14 cellular contexts compared by ENCODE assay signal in genomic region chr5:146192571-146193043, GRCh38. TPM values are rescaled to one million over a fixed set of nuclear protein-coding genes. Genes with fewer than 3 reads are reported as not detected.
DNase-seq lines count a peak whose midpoint lies in the region; ATAC-seq and TF ChIP-seq lines count a peak whose summit lies in the region.
"Had no signal": no experiment of that assay in that cellular context is flagged by ENCODE, and none has a peak within 500 bp of the region (broad histone marks: within the 10 kb centered on the region; RNA-seq: fewer than 3 reads in every experiment).

No MANE protein-coding gene starts in this region.

- H3K4me3 ChIP-seq in HEK293 (ENCODE audit: low read depth, low read length): no peak overlapping the region
- H3K4me3 ChIP-seq in foreskin fibroblast (ENCODE audit: low read depth in 1 of 2, low read length in 2 of 2): no peak overlapping the region
- H3K4me3 ChIP-seq: BLaER1 treated with 17β-estradiol and CSF1 and Interleukin-3, amounts not matched to agents 10 nM and 100 nM; GM23248; HAP-1 had no signal

- H3K27me3 Mint-ChIP-seq in activated CD8-positive, alpha-beta T cell treated with anti-CD3 and anti-CD28 coated beads for 36 hours: peaks cover 8% of the 10 kb centered on the region
- H3K27me3 Mint-ChIP-seq in activated CD8-positive, alpha-beta T cell treated with anti-CD3 and anti-CD28 coated beads, Interleukin-2, amount 10 ng/mL, durations not matched to agents 7 days and 5 days (ENCODE audit: low read depth): peaks cover 13% of the 10 kb centered on the region
- peaks cover 26% of the 10 kb centered on the region for H3K27me3 Mint-ChIP-seq in stimulated activated naive CD8-positive, alpha-beta T cell treated with anti-CD3 and anti-CD28 coated beads, Interleukin-15, amount 100 ng/mL, for 72 hours

- H3K27ac ChIP-seq in HEK293 (ENCODE audit: extremely low read depth, low read depth, low read length): no peak overlapping the region
- H3K27ac ChIP-seq: BLaER1 treated with 17β-estradiol and CSF1 and Interleukin-3, amounts not matched to agents 10 nM and 100 nM; GM23248; HL-60 had no signal

- no peak for DNase-seq in activated CD8-positive, alpha-beta T cell treated with anti-CD3 and anti-CD28 coated beads for 36 hours
- DNase-seq in activated CD8-positive, alpha-beta T cell treated with anti-CD3 and anti-CD28 coated beads, Interleukin-2, amount 10 ng/mL, durations not matched to agents 7 days and 5 days: no peak
- DNase-seq in SW480 (ENCODE audit: low spot score) (peak; percentile 56), GM03348 (ENCODE audit: low spot score) (no peak), foreskin fibroblast (no peak)
- no peak for DNase-seq in stimulated activated naive CD8-positive, alpha-beta T cell treated with anti-CD3 and anti-CD28 coated beads, Interleukin-15, amount 100 ng/mL, for 72 hours
- DNase-seq: ACHN; CD4-positive, CD25-positive, alpha-beta regulatory T cell; DMS79; GM23248 had no signal

- POLR2A ChIA-PET in activated CD8-positive, alpha-beta T cell treated with anti-CD3 and anti-CD28 coated beads for 36 hours (lab: Charles Lee): no interaction called here
- POLR2A ChIA-PET in activated CD8-positive, alpha-beta T cell treated with anti-CD3 and anti-CD28 coated beads, Interleukin-2, amount 10 ng/mL, durations not matched to agents 7 days and 5 days (lab: Charles Lee): no interaction called here
- POLR2A ChIA-PET in HEK293 (lab: Yijun Ruan, JAX): interaction anchor here (1.1 to 1.5 kb wide), 2 partner anchors 10 to 11 kb away, joined by 4 to 8 read pairs; partner anchors contain the start of genes LARS1 and RBM27

- no peak overlapping the region for H3K4me3 Mint-ChIP-seq in activated CD8-positive, alpha-beta T cell treated with anti-CD3 and anti-CD28 coated beads for 36 hours
- no peak overlapping the region for H3K4me3 Mint-ChIP-seq in activated CD8-positive, alpha-beta T cell treated with anti-CD3 and anti-CD28 coated beads, Interleukin-2, amount 10 ng/mL, durations not matched to agents 7 days and 5 days
- no peak overlapping the region for H3K4me3 Mint-ChIP-seq in stimulated activated naive CD8-positive, alpha-beta T cell treated with anti-CD3 and anti-CD28 coated beads, Interleukin-15, amount 100 ng/mL, for 72 hours
- H3K4me3 Mint-ChIP-seq: CD4-positive, CD25-positive, alpha-beta regulatory T cell had no signal

- H3K4me1 Mint-ChIP-seq in activated CD8-positive, alpha-beta T cell treated with anti-CD3 and anti-CD28 coated beads for 36 hours (ENCODE audit: low read depth): peaks cover 2% of the 10 kb centered on the region
- H3K4me1 Mint-ChIP-seq in activated CD8-positive, alpha-beta T cell treated with anti-CD3 and anti-CD28 coated beads, Interleukin-2, amount 10 ng/mL, durations not matched to agents 7 days and 5 days (ENCODE audit: low read depth): peaks cover 2% of the 10 kb centered on the region
- peaks cover 11% of the 10 kb centered on the region for H3K4me1 Mint-ChIP-seq in stimulated activated naive CD8-positive, alpha-beta T cell treated with anti-CD3 and anti-CD28 coated beads, Interleukin-15, amount 100 ng/mL, for 72 hours
- H3K4me1 Mint-ChIP-seq: CD4-positive, CD25-positive, alpha-beta regulatory T cell had no signal

- no peaks in the 10 kb centered on the region for H3K4me1 ChIP-seq in HEK293 (ENCODE audit: control insufficient read depth, insufficient read depth, low read length)

- H3K36me3 Mint-ChIP-seq in activated CD8-positive, alpha-beta T cell treated with anti-CD3 and anti-CD28 coated beads for 36 hours (ENCODE audit: low read depth): no peaks in the 10 kb centered on the region
- no peaks in the 10 kb centered on the region for H3K36me3 Mint-ChIP-seq in activated CD8-positive, alpha-beta T cell treated with anti-CD3 and anti-CD28 coated beads, Interleukin-2, amount 10 ng/mL, durations not matched to agents 7 days and 5 days (ENCODE audit: low read depth)
- H3K36me3 Mint-ChIP-seq: CD4-positive, CD25-positive, alpha-beta regulatory T cell had no signal

- CTCF ChIA-PET in activated CD8-positive, alpha-beta T cell treated with anti-CD3 and anti-CD28 coated beads for 36 hours (lab: Charles Lee): no interaction called here
- CTCF ChIA-PET in activated CD8-positive, alpha-beta T cell treated with anti-CD3 and anti-CD28 coated beads, Interleukin-2, amount 10 ng/mL, durations not matched to agents 7 days and 5 days (lab: Charles Lee): no interaction called here
- CTCF ChIA-PET in HEK293 (lab: Yijun Ruan, JAX): no interaction called here

- no peaks in the 10 kb centered on the region for H3K9me3 ChIP-seq in HEK293 (ENCODE audit: control insufficient read depth, insufficient read depth, low read depth, low read length)
- H3K9me3 ChIP-seq: BLaER1 treated with 17β-estradiol and CSF1 and Interleukin-3, amounts not matched to agents 10 nM and 100 nM; HAP-1 had no signal

- no peak for ATAC-seq in activated CD8-positive, alpha-beta T cell treated with anti-CD3 and anti-CD28 coated beads for 36 hours
- ATAC-seq in activated CD8-positive, alpha-beta T cell treated with anti-CD3 and anti-CD28 coated beads, Interleukin-2, amount 10 ng/mL, durations not matched to agents 7 days and 5 days: no peak
- ATAC-seq in stimulated activated naive CD8-positive, alpha-beta T cell treated with anti-CD3 and anti-CD28 coated beads, Interleukin-15, amount 100 ng/mL, for 72 hours: no peak

- H3K36me3 ChIP-seq in HEK293 (ENCODE audit: control insufficient read depth in 2 of 2, insufficient read depth in 1 of 2, low read length in 2 of 2): no peaks in the 10 kb centered on the region
- H3K36me3 ChIP-seq: BLaER1 treated with 17β-estradiol and CSF1 and Interleukin-3, amounts not matched to agents 10 nM and 100 nM; HAP-1 had no signal

- H3K9me3 Mint-ChIP-seq in activated CD8-positive, alpha-beta T cell treated with anti-CD3 and anti-CD28 coated beads for 36 hours: no peaks in the 10 kb centered on the region
- H3K9me3 Mint-ChIP-seq in activated CD8-positive, alpha-beta T cell treated with anti-CD3 and anti-CD28 coated beads, Interleukin-2, amount 10 ng/mL, durations not matched to agents 7 days and 5 days (ENCODE audit: insufficient read depth): no peaks in the 10 kb centered on the region
- H3K9me3 Mint-ChIP-seq in stimulated activated naive CD8-positive, alpha-beta T cell treated with anti-CD3 and anti-CD28 coated beads, Interleukin-15, amount 100 ng/mL, for 72 hours: peaks cover 0 to 9% of the 10 kb centered on the region in 2 donors

- no peak for TF ChIP-seq CTCF in activated CD8-positive, alpha-beta T cell treated with anti-CD3 and anti-CD28 coated beads for 36 hours (IDR thresholded peaks at IDR 0.05)
- TF ChIP-seq CTCF in HEK293 (tag by site-specific recombination; IDR thresholded peaks at IDR 0.05): no peak
- TF ChIP-seq CTCF in foreskin fibroblast (IDR thresholded peaks at IDR 0.05; ENCODE audit: low read depth, low read length): no peak

- intact Hi-C loops in activated CD8-positive, alpha-beta T cell treated with anti-CD3 and anti-CD28 coated beads for 36 hours (cut with micrococcal nuclease): no loop called here

- H3K27ac Mint-ChIP-seq in activated CD8-positive, alpha-beta T cell treated with anti-CD3 and anti-CD28 coated beads for 36 hours: peak overlapping the region; percentile 64
- H3K27ac Mint-ChIP-seq in activated CD8-positive, alpha-beta T cell treated with anti-CD3 and anti-CD28 coated beads, Interleukin-2, amount 10 ng/mL, durations not matched to agents 7 days and 5 days: no peak overlapping the region
- H3K27ac Mint-ChIP-seq in stimulated activated naive CD8-positive, alpha-beta T cell treated with anti-CD3 and anti-CD28 coated beads, Interleukin-15, amount 100 ng/mL, for 72 hours: peak overlapping the region; percentile 69 to 91
- H3K27ac Mint-ChIP-seq: CD4-positive, CD25-positive, alpha-beta regulatory T cell had no signal

TF ChIP-seq in HEK293, 187 proteins besides CTCF, POLR2A, EP300 and RAD21 (continues in another document):
- TF ChIP-seq ZNF518A (tag by site-specific recombination; conservative IDR thresholded peaks at IDR 0.05; ENCODE audit: low read depth) (0 out of 2 replicates have a peak, but pooled peaks have one; percentile 24), ZNF157 (tag by site-specific recombination; IDR thresholded peaks at IDR 0.05) (no peak)

RNA-seq across cellular contexts. Expression of gene LARS1, which starts 10.2 kb away (rescaled TPM):
- total RNA-seq in activated CD8-positive, alpha-beta T cell treated with anti-CD3 and anti-CD28 coated beads for 36 hours: 100 to 1,000 TPM; 144 to 152 TPM
- total RNA-seq in activated CD8-positive, alpha-beta T cell treated with anti-CD3 and anti-CD28 coated beads, Interleukin-2, amount 10 ng/mL, durations not matched to agents 7 days and 5 days: 10 to 100 TPM; 90.3 to 98.5 TPM

RNA-seq across cellular contexts. Expression of gene RBM27, which starts 10.8 kb away (rescaled TPM):
- 10 to 100 TPM; 29.1 to 29.3 TPM for total RNA-seq in activated CD8-positive, alpha-beta T cell treated with anti-CD3 and anti-CD28 coated beads for 36 hours
- total RNA-seq in activated CD8-positive, alpha-beta T cell treated with anti-CD3 and anti-CD28 coated beads, Interleukin-2, amount 10 ng/mL, durations not matched to agents 7 days and 5 days: 10 to 100 TPM; 19.4 to 19.7 TPM
